In genomic region chr2:127986548-127987079, GRCh38 we compare ENCODE assay signal across 1 cellular context.
TF ChIP-seq lines count a peak whose summit lies in the region.

No MANE protein-coding gene starts in this region.

TF ChIP-seq in HepG2, 621 proteins besides CTCF, POLR2A, EP300 and RAD21 (continued from another document):
- TF ChIP-seq, protein P1, sequence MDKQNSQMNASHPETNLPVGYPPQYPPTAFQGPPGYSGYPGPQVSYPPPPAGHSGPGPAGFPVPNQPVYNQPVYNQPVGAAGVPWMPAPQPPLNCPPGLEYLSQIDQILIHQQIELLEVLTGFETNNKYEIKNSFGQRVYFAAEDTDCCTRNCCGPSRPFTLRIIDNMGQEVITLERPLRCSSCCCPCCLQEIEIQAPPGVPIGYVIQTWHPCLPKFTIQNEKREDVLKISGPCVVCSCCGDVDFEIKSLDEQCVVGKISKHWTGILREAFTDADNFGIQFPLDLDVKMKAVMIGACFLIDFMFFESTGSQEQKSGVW (CRISPR knock-in tag; IDR thresholded peaks at IDR 0.05; ENCODE audit: borderline replicate concordance) = no peak
- TF ChIP-seq, protein P2, sequence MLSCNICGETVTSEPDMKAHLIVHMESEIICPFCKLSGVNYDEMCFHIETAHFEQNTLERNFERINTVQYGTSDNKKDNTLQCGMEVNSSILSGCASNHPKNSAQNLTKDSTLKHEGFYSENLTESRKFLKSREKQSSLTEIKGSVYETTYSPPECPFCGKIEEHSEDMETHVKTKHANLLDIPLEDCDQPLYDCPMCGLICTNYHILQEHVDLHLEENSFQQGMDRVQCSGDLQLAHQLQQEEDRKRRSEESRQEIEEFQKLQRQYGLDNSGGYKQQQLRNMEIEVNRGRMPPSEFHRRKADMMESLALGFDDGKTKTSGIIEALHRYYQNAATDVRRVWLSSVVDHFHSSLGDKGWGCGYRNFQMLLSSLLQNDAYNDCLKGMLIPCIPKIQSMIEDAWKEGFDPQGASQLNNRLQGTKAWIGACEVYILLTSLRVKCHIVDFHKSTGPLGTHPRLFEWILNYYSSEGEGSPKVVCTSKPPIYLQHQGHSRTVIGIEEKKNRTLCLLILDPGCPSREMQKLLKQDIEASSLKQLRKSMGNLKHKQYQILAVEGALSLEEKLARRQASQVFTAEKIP (CRISPR knock-in tag; IDR thresholded peaks at IDR 0.05; ENCODE audit: borderline replicate concordance) = no peak
TF ChIP-seq in HepG2: peak in this region for 0.
